40 cellular contexts compared by ENCODE assay signal in the genomic region with DNA sequence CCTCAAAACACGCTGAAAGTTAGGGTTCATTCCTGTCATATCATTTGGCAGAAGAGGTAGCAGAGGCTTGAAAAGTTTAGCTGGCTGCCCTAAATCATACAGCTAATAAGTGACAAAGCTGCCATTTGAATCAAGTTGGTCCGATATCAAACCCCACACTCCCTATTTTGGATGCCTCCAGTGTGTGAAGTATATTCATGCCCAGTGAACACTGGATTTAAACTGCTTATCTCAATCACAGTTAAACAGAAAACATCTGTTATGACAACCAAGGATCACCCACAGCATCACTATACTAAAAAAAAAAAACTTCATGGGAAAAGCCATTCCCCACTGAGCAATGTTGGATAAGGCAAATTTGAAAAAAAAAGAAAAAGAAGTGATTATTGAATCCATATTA. TPM values are rescaled to one million over a fixed set of nuclear protein-coding genes. Genes with fewer than 3 reads are reported as not detected.
"Had no signal": no experiment of that assay in that cellular context is flagged by ENCODE, and none has a peak within 500 bp of the region (broad histone marks: within the 10 kb centered on the region; RNA-seq: fewer than 3 reads in every experiment).

No MANE protein-coding gene starts in this region.

- H3K9me3 ChIP-seq: ascending aorta, body of pancreas, breast epithelium had no signal

- H3K4me3 ChIP-seq: adrenal gland, ascending aorta, body of pancreas, breast epithelium, cardiac muscle cell had no signal

- H3K36me3 ChIP-seq: ascending aorta, brain microvascular endothelial cell, breast epithelium, cardiac muscle cell had no signal

- H3K36me3 Mint-ChIP-seq: activated naive CD4-positive, alpha-beta T cell treated with anti-CD3 and anti-CD28 coated beads, Interleukin-2, amount 10 ng/mL, durations not matched to agents 7 days and 5 days; activated naive CD4-positive, alpha-beta T cell treated with anti-CD3 and anti-CD28 coated beads, Interleukin-2, amount 50 U/mL, for 24 hours; activated naive CD4-positive, alpha-beta T cell treated with anti-CD3 and anti-CD28 coated beads, Interleukin-2, amount 50 U/mL, for 72 hours; brain had no signal

- FAIRE-seq: astrocyte, bronchial epithelial cell had no signal

- H3K27ac ChIP-seq: adrenal gland, ascending aorta, body of pancreas, brain microvascular endothelial cell, breast epithelium, cardiac muscle cell had no signal

- H3K4me1 ChIP-seq: adrenal gland, ascending aorta, body of pancreas, breast epithelium had no signal

- H3K4me3 Mint-ChIP-seq: activated naive CD4-positive, alpha-beta T cell treated with anti-CD3 and anti-CD28 coated beads for 36 hours; activated naive CD4-positive, alpha-beta T cell treated with anti-CD3 and anti-CD28 coated beads, Interleukin-2, amount 10 ng/mL, durations not matched to agents 7 days and 5 days; activated naive CD4-positive, alpha-beta T cell treated with anti-CD3 and anti-CD28 coated beads, Interleukin-2, amount 50 U/mL, for 24 hours; activated naive CD8-positive, alpha-beta T cell; activated naive CD8-positive, alpha-beta T cell treated with anti-CD3 and anti-CD28 coated beads for 36 hours; activated naive CD8-positive, alpha-beta T cell treated with anti-CD3 and anti-CD28 coated beads, Interleukin-2, amount 10 ng/mL, durations not matched to agents 7 days and 5 days; activated naive CD8-positive, alpha-beta T cell treated with anti-CD3 and anti-CD28 coated beads, Interleukin-2, amount 50 U/mL, for 24 hours; activated T-cell treated with anti-CD3 and anti-CD28 coated beads, Interleukin-2, amount 50 U/mL, for 24 hours; activated T-cell treated with anti-CD3 and anti-CD28 coated beads, Interleukin-2, amount 50 U/mL, for 4 hours; activated T-cell treated with anti-CD3 and anti-CD28 coated beads, Interleukin-2, amount 50 U/mL, for 72 hours; activated T-helper 1 cell treated with anti-CD3 and anti-CD28 coated beads, Interleukin-12 subunit alpha, Interleukin-12 subunit beta, Interleukin-2, Interleukin-4 antibody, amounts not matched to agents 30 ng/mL and 10 ng/mL and 1 ng/mL, durations not matched to agents 14 hours and 24 hours and 36 hours; activated T-helper 17 cell treated with anti-CD3 and anti-CD28 coated beads, Interleukin-2, amount 50 U/mL, for 72 hours; brain; central memory CD8-positive, alpha-beta T cell had no signal

- H3K27me3 Mint-ChIP-seq: activated naive CD4-positive, alpha-beta T cell treated with anti-CD3 and anti-CD28 coated beads, Interleukin-2, amount 10 ng/mL, durations not matched to agents 7 days and 5 days; activated naive CD4-positive, alpha-beta T cell treated with anti-CD3 and anti-CD28 coated beads, Interleukin-2, amount 50 U/mL, for 24 hours; activated naive CD8-positive, alpha-beta T cell; activated naive CD8-positive, alpha-beta T cell treated with anti-CD3 and anti-CD28 coated beads for 36 hours; activated naive CD8-positive, alpha-beta T cell treated with anti-CD3 and anti-CD28 coated beads, Interleukin-2, amount 10 ng/mL, durations not matched to agents 7 days and 5 days; activated naive CD8-positive, alpha-beta T cell treated with anti-CD3 and anti-CD28 coated beads, Interleukin-2, amount 50 U/mL, for 24 hours; activated T-cell treated with anti-CD3 and anti-CD28 coated beads, Interleukin-2, amount 50 U/mL, for 24 hours; activated T-helper 17 cell treated with anti-CD3 and anti-CD28 coated beads, Interleukin-2, amount 50 U/mL, for 72 hours; brain; central memory CD8-positive, alpha-beta T cell had no signal

- H3K4me1 Mint-ChIP-seq: activated naive CD4-positive, alpha-beta T cell treated with anti-CD3 and anti-CD28 coated beads, Interleukin-2, amount 10 ng/mL, durations not matched to agents 7 days and 5 days; activated naive CD4-positive, alpha-beta T cell treated with anti-CD3 and anti-CD28 coated beads, Interleukin-2, amount 50 U/mL, for 24 hours; activated naive CD8-positive, alpha-beta T cell treated with anti-CD3 and anti-CD28 coated beads for 36 hours; activated naive CD8-positive, alpha-beta T cell treated with anti-CD3 and anti-CD28 coated beads, Interleukin-2, amount 10 ng/mL, durations not matched to agents 7 days and 5 days; activated naive CD8-positive, alpha-beta T cell treated with anti-CD3 and anti-CD28 coated beads, Interleukin-2, amount 50 U/mL, for 24 hours; activated T-helper 17 cell treated with anti-CD3 and anti-CD28 coated beads, Interleukin-2, amount 50 U/mL, for 72 hours; brain; central memory CD8-positive, alpha-beta T cell had no signal

- H3K27me3 ChIP-seq: adrenal gland, ascending aorta, body of pancreas, brain microvascular endothelial cell, breast epithelium, cardiac muscle cell had no signal

- ATAC-seq: activated naive CD4-positive, alpha-beta T cell treated with anti-CD3 and anti-CD28 coated beads, Interleukin-2, amount 50 U/mL, for 72 hours; activated naive CD8-positive, alpha-beta T cell treated with anti-CD3 and anti-CD28 coated beads, Interleukin-2, amount 50 U/mL, for 24 hours; activated T-cell treated with anti-CD3 and anti-CD28 coated beads, Interleukin-2, amount 50 U/mL, for 4 hours; activated T-cell treated with anti-CD3 and anti-CD28 coated beads, Interleukin-2, amount 50 U/mL, for 72 hours; activated T-helper 17 cell treated with anti-CD3 and anti-CD28 coated beads, Interleukin-2, amount 50 U/mL, for 72 hours; body of pancreas had no signal

- DNase-seq: activated effector memory CD4-positive, alpha-beta T cell treated with anti-CD3 and anti-CD28 coated beads, Interleukin-2, amount 50 U/mL, for 16 hours; activated effector memory CD4-positive, alpha-beta T cell treated with Interleukin-2 at 50 U/mL for 16 hours; activated gamma-delta T cell; activated gamma-delta T cell treated with Interleukin-2 at 50 U/mL for 16 hours; activated naive CD4-positive, alpha-beta T cell; activated naive CD4-positive, alpha-beta T cell treated with anti-CD3 and anti-CD28 coated beads for 36 hours; activated naive CD4-positive, alpha-beta T cell treated with anti-CD3 and anti-CD28 coated beads, Interleukin-2, amount 10 ng/mL, durations not matched to agents 7 days and 5 days; activated naive CD4-positive, alpha-beta T cell treated with anti-CD3 and anti-CD28 coated beads, Interleukin-2, amount 50 U/mL, for 16 hours; activated naive CD4-positive, alpha-beta T cell treated with Interleukin-2 at 50 U/mL for 16 hours; activated naive CD8-positive, alpha-beta T cell treated with anti-CD3 and anti-CD28 coated beads for 36 hours; activated naive CD8-positive, alpha-beta T cell treated with anti-CD3 and anti-CD28 coated beads, Interleukin-2, amount 10 ng/mL, durations not matched to agents 7 days and 5 days; activated naive CD8-positive, alpha-beta T cell treated with anti-CD3 and anti-CD28 coated beads, Interleukin-2, amount 50 U/mL, for 24 hours; activated T-cell treated with anti-CD3 and anti-CD28 coated beads, Interleukin-2, amount 50 U/mL, for 24 hours; activated T-cell treated with anti-CD3 and anti-CD28 coated beads, Interleukin-2, amount 50 U/mL, for 4 hours; activated T-cell treated with anti-CD3 and anti-CD28 coated beads, Interleukin-2, amount 50 U/mL, for 48 hours; activated T-cell treated with anti-CD3 and anti-CD28 coated beads, Interleukin-2, amount 50 U/mL, for 72 hours; adrenal gland; amniotic stem cell; amygdala; anterior cingulate cortex; aorta; body of pancreas; brain microvascular endothelial cell; caudate nucleus; central memory CD4-positive, alpha-beta T cell; cerebellar nuclear complex had no signal

- H3K9me3 Mint-ChIP-seq: activated naive CD4-positive, alpha-beta T cell treated with anti-CD3 and anti-CD28 coated beads for 36 hours; activated naive CD4-positive, alpha-beta T cell treated with anti-CD3 and anti-CD28 coated beads, Interleukin-2, amount 10 ng/mL, durations not matched to agents 7 days and 5 days; activated naive CD4-positive, alpha-beta T cell treated with anti-CD3 and anti-CD28 coated beads, Interleukin-2, amount 50 U/mL, for 24 hours; activated naive CD4-positive, alpha-beta T cell treated with anti-CD3 and anti-CD28 coated beads, Interleukin-2, amount 50 U/mL, for 72 hours; activated naive CD8-positive, alpha-beta T cell treated with anti-CD3 and anti-CD28 coated beads for 36 hours; activated naive CD8-positive, alpha-beta T cell treated with anti-CD3 and anti-CD28 coated beads, Interleukin-2, amount 10 ng/mL, durations not matched to agents 7 days and 5 days; activated naive CD8-positive, alpha-beta T cell treated with anti-CD3 and anti-CD28 coated beads, Interleukin-2, amount 50 U/mL, for 24 hours; activated T-cell treated with anti-CD3 and anti-CD28 coated beads, Interleukin-2, amount 50 U/mL, for 24 hours; activated T-cell treated with anti-CD3 and anti-CD28 coated beads, Interleukin-2, amount 50 U/mL, for 4 hours; activated T-cell treated with anti-CD3 and anti-CD28 coated beads, Interleukin-2, amount 50 U/mL, for 72 hours; activated T-helper 1 cell treated with anti-CD3 and anti-CD28 coated beads, Interleukin-12 subunit alpha, Interleukin-12 subunit beta, Interleukin-2, Interleukin-4 antibody, amounts not matched to agents 30 ng/mL and 10 ng/mL and 1 ng/mL, durations not matched to agents 14 hours and 24 hours and 36 hours; activated T-helper 17 cell treated with anti-CD3 and anti-CD28 coated beads, Interleukin-2, amount 50 U/mL, for 72 hours; activated T-helper 2 cell treated with anti-CD3 and anti-CD28 coated beads, Interferon-gamma antibody, Interleukin-2, Interleukin-4, amounts not matched to agents 10 μg/mL and 5 μg/mL and 100 μg/mL, durations not matched to agents 14 hours and 24 hours and 36 hours; brain; central memory CD8-positive, alpha-beta T cell had no signal

- H3K27ac Mint-ChIP-seq: activated naive CD4-positive, alpha-beta T cell treated with anti-CD3 and anti-CD28 coated beads for 36 hours; activated naive CD4-positive, alpha-beta T cell treated with anti-CD3 and anti-CD28 coated beads, Interleukin-2, amount 10 ng/mL, durations not matched to agents 7 days and 5 days; activated naive CD4-positive, alpha-beta T cell treated with anti-CD3 and anti-CD28 coated beads, Interleukin-2, amount 50 U/mL, for 24 hours; activated naive CD4-positive, alpha-beta T cell treated with anti-CD3 and anti-CD28 coated beads, Interleukin-2, amount 50 U/mL, for 72 hours; activated naive CD8-positive, alpha-beta T cell; activated naive CD8-positive, alpha-beta T cell treated with anti-CD3 and anti-CD28 coated beads for 36 hours; activated naive CD8-positive, alpha-beta T cell treated with anti-CD3 and anti-CD28 coated beads, Interleukin-2, amount 10 ng/mL, durations not matched to agents 7 days and 5 days; activated naive CD8-positive, alpha-beta T cell treated with anti-CD3 and anti-CD28 coated beads, Interleukin-2, amount 50 U/mL, for 24 hours; activated T-cell treated with anti-CD3 and anti-CD28 coated beads, Interleukin-2, amount 50 U/mL, for 24 hours; activated T-cell treated with anti-CD3 and anti-CD28 coated beads, Interleukin-2, amount 50 U/mL, for 72 hours; activated T-helper 1 cell treated with anti-CD3 and anti-CD28 coated beads, Interleukin-12 subunit alpha, Interleukin-12 subunit beta, Interleukin-2, Interleukin-4 antibody, amounts not matched to agents 30 ng/mL and 10 ng/mL and 1 ng/mL, durations not matched to agents 14 hours and 24 hours and 36 hours; activated T-helper 17 cell treated with anti-CD3 and anti-CD28 coated beads, Interleukin-2, amount 50 U/mL, for 72 hours; activated T-helper 2 cell treated with anti-CD3 and anti-CD28 coated beads, Interferon-gamma antibody, Interleukin-2, Interleukin-4, amounts not matched to agents 10 μg/mL and 5 μg/mL and 100 μg/mL, durations not matched to agents 14 hours and 24 hours and 36 hours; brain had no signal

RNA-seq across cellular contexts. Expression of a gene that starts 48.3 kb away (rescaled TPM):
- total RNA-seq: cardiac muscle cell, chondrocyte had no signal
- polyA plus RNA-seq: cardiac muscle cell had no signal
